14 cellular contexts compared by ENCODE assay signal in the genomic region with DNA sequence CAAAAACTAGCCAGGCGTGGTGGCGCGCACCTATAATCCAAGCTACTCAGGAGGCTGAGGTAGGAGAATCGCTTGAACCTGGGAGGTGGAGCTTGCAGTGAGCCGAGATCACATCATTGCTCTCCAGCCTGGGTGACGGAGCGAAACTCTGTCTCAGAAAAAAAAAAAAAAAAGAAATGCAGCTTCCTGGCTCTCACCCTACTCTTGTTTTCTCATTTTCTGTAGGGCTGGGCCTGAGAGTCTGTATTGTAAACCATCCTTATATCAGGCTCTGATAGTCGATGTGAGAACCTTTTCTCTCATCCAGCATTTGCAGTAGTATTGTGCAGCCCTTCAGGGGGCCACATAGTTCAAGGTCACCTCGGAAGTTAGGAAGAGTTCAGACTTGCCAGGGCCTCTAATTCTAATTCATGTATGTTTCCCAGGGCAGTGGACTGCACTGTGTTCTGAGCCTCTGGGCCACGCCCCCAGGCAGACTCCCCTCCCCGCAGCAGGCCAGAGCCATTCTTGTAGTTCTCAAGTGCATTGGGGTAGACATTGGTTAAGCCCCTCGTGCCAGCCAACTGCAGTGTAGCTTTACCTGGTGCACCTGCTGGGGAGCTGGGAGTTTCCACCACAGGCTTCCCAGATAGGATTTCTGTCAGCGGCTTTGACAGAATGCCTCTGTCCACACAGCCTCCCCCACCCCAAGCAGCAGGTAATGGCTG. TPM values are rescaled to one million over a fixed set of nuclear protein-coding genes. Genes with fewer than 3 reads are reported as not detected.
DNase-seq lines count a peak whose midpoint lies in the region; ATAC-seq and TF ChIP-seq lines count a peak whose summit lies in the region.
"Had no signal": no experiment of that assay in that cellular context is flagged by ENCODE, and none has a peak within 500 bp of the region (broad histone marks: within the 10 kb centered on the region; RNA-seq: fewer than 3 reads in every experiment).

No MANE protein-coding gene starts in this region.

- H3F3A ChIP-seq in smooth muscle cell (ENCODE audit: low read depth): peaks cover 3% of the 10 kb centered on the region

- no peaks in the 10 kb centered on the region for H3K36me3 ChIP-seq in CD4-positive, CD25-positive, alpha-beta regulatory T cell (ENCODE audit: control insufficient read depth, insufficient read depth, low read length)
- no peaks in the 10 kb centered on the region for H3K36me3 ChIP-seq in H7 (replicated peaks; ENCODE audit: control insufficient read depth, insufficient read depth, low read length)
- H3K36me3 ChIP-seq in duodenal mucosa (ENCODE audit: control insufficient read depth in 1 of 2, insufficient read depth in 2 of 2, low read length in 2 of 2): no peaks in the 10 kb centered on the region
- H3K36me3 ChIP-seq in neuron (ENCODE audit: insufficient read depth, low read length): no peaks in the 10 kb centered on the region
- no peaks in the 10 kb centered on the region for H3K36me3 ChIP-seq in smooth muscle cell (ENCODE audit: low read depth)

- H2AFZ ChIP-seq in neuron (ENCODE audit: low read depth, low read length) (peak overlapping the region; percentile 44), smooth muscle cell (ENCODE audit: low read depth) (no peak overlapping the region)

- H3K4me1 Mint-ChIP-seq in CD4-positive, CD25-positive, alpha-beta regulatory T cell: peaks cover 4 to 54% (median 10%) of the 10 kb centered on the region in 4 donors

- H3K4me2 ChIP-seq in smooth muscle cell: no peak overlapping the region

- no peak for ATAC-seq in CD4-positive, CD25-positive, alpha-beta regulatory T cell (ENCODE audit: low read depth in 2 of 2)
- ATAC-seq in HG02588 (IDR thresholded peaks at IDR 0.05; ENCODE audit: unreplicated experiment) (no peak), GM21576 (IDR thresholded peaks at IDR 0.05; ENCODE audit: unreplicated experiment) (no peak)
- ATAC-seq: GM12878, SK-N-SH treated with all-trans-retinoic acid at 6 μM for 48 hours had no signal

- peak in 2 of 3 donors; percentile 26 to 39 for DNase-seq in CD4-positive, CD25-positive, alpha-beta regulatory T cell
- DNase-seq in H7: peak; percentile 52
- no peak for DNase-seq in stimulated activated CD4-positive, alpha-beta T cell treated with anti-CD3 and anti-CD28 coated beads, Interleukin-2, amount 100 ng/mL, for 24 hours
- no peak for DNase-seq in smooth muscle cell (lab: John Stamatoyannopoulos, UW; ENCODE audit: unreplicated experiment)
- DNase-seq: EL; mesendoderm; MM.1S; stimulated activated CD8-positive, alpha-beta memory T cell treated with anti-CD3 and anti-CD28 coated beads, Interleukin-4, amount 100 ng/mL, for 48 hours had no signal

- H3K9ac ChIP-seq in duodenal mucosa (ENCODE audit: low read depth in 1 of 2, low read length in 2 of 2) (peak overlapping the region in 1 of 2 donors; percentile 0), smooth muscle cell (ENCODE audit: low read depth) (no peak overlapping the region)

- H3K79me2 ChIP-seq in smooth muscle cell (ENCODE audit: low read depth): no peaks in the 10 kb centered on the region

- H3K27me3 Mint-ChIP-seq in CD4-positive, CD25-positive, alpha-beta regulatory T cell: no peaks in the 10 kb centered on the region

- H3K27me3 ChIP-seq in CD4-positive, CD25-positive, alpha-beta regulatory T cell (ENCODE audit: control insufficient read depth, insufficient read depth, low read length): no peaks in the 10 kb centered on the region
- H3K27me3 ChIP-seq in H7 (ENCODE audit: control insufficient read depth, insufficient read depth, low read length) (no peaks in the 10 kb centered on the region), duodenal mucosa (ENCODE audit: control insufficient read depth in 1 of 2, insufficient read depth in 2 of 2, low read length in 2 of 2) (no peaks in the 10 kb centered on the region), neuron (ENCODE audit: insufficient read depth, low read length) (no peaks in the 10 kb centered on the region), smooth muscle cell (ENCODE audit: low read depth) (no peaks in the 10 kb centered on the region)

- peaks cover 19% of the 10 kb centered on the region for H3K4me1 ChIP-seq in CD4-positive, CD25-positive, alpha-beta regulatory T cell (ENCODE audit: control insufficient read depth, insufficient read depth, low read length, poor library complexity, severe bottlenecking)
- H3K4me1 ChIP-seq in duodenal mucosa (ENCODE audit: control insufficient read depth in 1 of 2, insufficient read depth in 2 of 2, low read length in 2 of 2) (peaks cover 36 to 38% of the 10 kb centered on the region in 2 donors), neuron (ENCODE audit: insufficient read depth, low read length) (peaks cover 41% of the 10 kb centered on the region), smooth muscle cell (ENCODE audit: low read depth) (peaks cover 9% of the 10 kb centered on the region)

- no peaks in the 10 kb centered on the region for H3K9me3 ChIP-seq in CD4-positive, CD25-positive, alpha-beta regulatory T cell (ENCODE audit: control insufficient read depth in 2 of 2, low read length in 2 of 2)
- H3K9me3 ChIP-seq in duodenal mucosa (ENCODE audit: control insufficient read depth in 1 of 2, low read length in 2 of 2) (no peaks in the 10 kb centered on the region), neuron (ENCODE audit: low read length) (no peaks in the 10 kb centered on the region), smooth muscle cell (replicated peaks; ENCODE audit: low read depth) (no peaks in the 10 kb centered on the region)

- peak overlapping the region in 1 of 4 donors; percentile 8 for H3K4me3 Mint-ChIP-seq in CD4-positive, CD25-positive, alpha-beta regulatory T cell

- no peak for TF ChIP-seq CTCF in smooth muscle cell (IDR thresholded peaks at IDR 0.05; ENCODE audit: borderline replicate concordance, insufficient read depth, poor library complexity, severe bottlenecking)

- no peaks in the 10 kb centered on the region for H4K20me1 ChIP-seq in smooth muscle cell (ENCODE audit: low read depth)

- H3K9me3 Mint-ChIP-seq in CD4-positive, CD25-positive, alpha-beta regulatory T cell: no peaks in the 10 kb centered on the region

- H3K27ac Mint-ChIP-seq in CD4-positive, CD25-positive, alpha-beta regulatory T cell: peak overlapping the region; percentile 20 to 88 (median 67)

- no peaks in the 10 kb centered on the region for H3K36me3 Mint-ChIP-seq in CD4-positive, CD25-positive, alpha-beta regulatory T cell

- H3K27ac ChIP-seq in CD4-positive, CD25-positive, alpha-beta regulatory T cell (ENCODE audit: insufficient read depth, low read length, poor library complexity, severe bottlenecking): no peak overlapping the region
- H3K27ac ChIP-seq in duodenal mucosa (ENCODE audit: low read depth, low read length): peak overlapping the region; percentile 43
- no peak overlapping the region for H3K27ac ChIP-seq in smooth muscle cell (ENCODE audit: low read depth)

- H3K4me3 ChIP-seq in CD4-positive, CD25-positive, alpha-beta regulatory T cell (ENCODE audit: low read depth, low read length): no peak overlapping the region
- H3K4me3 ChIP-seq in H7 (ENCODE audit: insufficient read depth, low read depth, low read length): no peak overlapping the region
- H3K4me3 ChIP-seq in duodenal mucosa (ENCODE audit: low read depth in 1 of 2, low read length in 2 of 2): no peak overlapping the region
- no peak overlapping the region for H3K4me3 ChIP-seq in neuron (ENCODE audit: low read length)
- H3K4me3 ChIP-seq in smooth muscle cell: no peak overlapping the region
- H3K4me3 ChIP-seq: GM12878 had no signal

- WGBS in smooth muscle cell (ENCODE audit: low lambda C conversion rate): 91% methylated on average over 13 of the region's 13 CpGs

RNA-seq across cellular contexts. Expression of a gene that starts 38.3 kb away (rescaled TPM):
- total RNA-seq in CD4-positive, CD25-positive, alpha-beta regulatory T cell: 213 TPM
- 100 to 1,000 TPM; 167 to 224 (median 195) TPM for polyA plus RNA-seq in CD4-positive, CD25-positive, alpha-beta regulatory T cell
- total RNA-seq in H7 (2014; rRNA removed; shearing (Covaris generic)): 9.0 and 17.4 TPM in 2 replicates
- total RNA-seq in smooth muscle cell: 67.0 and 73.5 TPM in 2 replicates
- polyA plus RNA-seq in smooth muscle cell: 124 and 141 TPM in 2 replicates

Comparison
In these comparisons a context has a peak if more than half of its experiments do, and no peak if none do; other contexts are left out.
1. DNase-seq: peak in CD4-positive, CD25-positive, alpha-beta regulatory T cell (2 of 3) and H7 (single experiment); none in stimulated activated CD4-positive, alpha-beta T cell treated with anti-CD3 and anti-CD28 coated beads, Interleukin-2, amount 100 ng/mL, for 24 hours (0 of 2) and smooth muscle cell (single experiment).